21 cellular contexts compared by ENCODE assay signal in the genomic region with DNA sequence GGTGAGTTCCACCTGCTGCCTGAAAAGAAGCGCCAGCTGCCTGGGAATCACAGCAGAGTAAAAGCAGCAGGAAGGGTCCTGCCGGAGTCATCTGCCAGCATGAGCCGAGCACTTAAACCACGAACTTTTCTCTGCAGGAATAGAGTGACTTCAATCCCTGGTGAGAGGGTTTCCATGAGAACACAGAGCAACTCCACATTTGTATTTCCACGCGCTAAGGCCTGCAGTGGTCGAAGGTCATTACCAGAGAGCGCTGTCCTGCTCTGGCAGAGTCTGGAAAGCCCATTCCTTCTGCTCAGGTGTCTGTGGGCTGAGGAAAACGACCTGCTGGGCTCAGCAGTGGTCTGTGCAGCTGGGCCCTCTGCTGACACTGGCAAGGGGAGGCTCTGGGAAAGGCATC. TPM values are rescaled to one million over a fixed set of nuclear protein-coding genes. Genes with fewer than 3 reads are reported as not detected.
A peak's percentile ranks its signal among the peaks of the same experiment; 100 is the strongest.
DNase-seq lines count a peak whose midpoint lies in the region; ATAC-seq, FAIRE-seq and TF ChIP-seq lines count a peak whose summit lies in the region.
"Had no signal": no experiment of that assay in that cellular context is flagged by ENCODE, and none has a peak within 500 bp of the region (broad histone marks: within the 10 kb centered on the region; RNA-seq: fewer than 3 reads in every experiment).

No MANE protein-coding gene starts in this region.

- TF ChIP-seq CTCF in HepG2 (CRISPR knock-in tag; IDR thresholded peaks at IDR 0.05): no peak
- TF ChIP-seq CTCF in right lobe of liver (IDR thresholded peaks at IDR 0.05): no peak
- no peak for TF ChIP-seq CTCF in spleen (IDR thresholded peaks at IDR 0.05 in 8 of 11, conservative IDR thresholded peaks at IDR 0.05 in 3 of 11)

- H3K4me1 ChIP-seq in HepG2 (ENCODE audit: insufficient read depth, low read length): peaks cover 20% of the 10 kb centered on the region
- no peaks in the 10 kb centered on the region for H3K4me1 ChIP-seq in right lobe of liver
- H3K4me1 ChIP-seq in spleen: peaks cover 0 to 2% (median 0%) of the 10 kb centered on the region in 6 donors
- H3K4me1 ChIP-seq: BE2C had no signal

- no peak overlapping the region for H3K27ac ChIP-seq in HepG2 (ENCODE audit: extremely low read length, insufficient read depth, low read length)
- no peak overlapping the region for H3K27ac ChIP-seq in right lobe of liver
- H3K27ac ChIP-seq in spleen: no peak overlapping the region

- no peaks in the 10 kb centered on the region for H4K20me1 ChIP-seq in HepG2 (ENCODE audit: insufficient read depth, low read length)

- TF ChIP-seq RAD21 in HepG2 (CRISPR knock-in tag; IDR thresholded peaks at IDR 0.05): no peak

- no peak overlapping the region for H3K4me2 ChIP-seq in HepG2 (ENCODE audit: low read depth, low read length)

- FAIRE-seq in HepG2 (lab: Jason Lieb, UNC): peak; percentile 23
- FAIRE-seq: A204.1, GM12878 had no signal

- POLR2A ChIA-PET in HepG2 (lab: Yijun Ruan, JAX): no interaction called here

- CTCF ChIA-PET in HepG2 (lab: Yijun Ruan, JAX; ENCODE audit: low intra/inter-chr PET ratio, low total read pairs): no interaction called here

- H3K36me3 Mint-ChIP-seq in immature natural killer cell: peaks cover 0 to 18% (median 14%) of the 10 kb centered on the region in 3 donors

- no peak for TF ChIP-seq POLR2A in HepG2 (IDR thresholded peaks at IDR 0.05; ENCODE audit: insufficient read depth in 1 of 2, low read depth in 2 of 2, low read length in 2 of 2)
- no peak for TF ChIP-seq POLR2A in right lobe of liver (IDR thresholded peaks at IDR 0.05)
- TF ChIP-seq POLR2A in spleen (IDR thresholded peaks at IDR 0.05): no peak

- H3K4me3 ChIP-seq in HepG2 (replicated peaks in 1 of 3; ENCODE audit: insufficient read depth in 1 of 3, low read depth in 2 of 3, low read length in 3 of 3) (no peak overlapping the region), right lobe of liver (no peak overlapping the region), spleen (no peak overlapping the region)
- H3K4me3 ChIP-seq: GM12878 had no signal

- intact Hi-C loops in HepG2 (cut with micrococcal nuclease; ENCODE audit: unreplicated experiment) (no loop called here), right lobe of liver (cut with DNase I) (no loop called here), spleen (cut with DNase I; ENCODE audit: low total_unique reads) (no loop called here)

- H3K9me3 ChIP-seq in HepG2 (ENCODE audit: low read length) (no peaks in the 10 kb centered on the region), right lobe of liver (no peaks in the 10 kb centered on the region), spleen (no peaks in the 10 kb centered on the region)
- H3K9me3 ChIP-seq: BE2C had no signal

- H3K9ac ChIP-seq in HepG2 (ENCODE audit: insufficient read depth, low read depth, low read length): 0 out of 2 replicates have a peak overlapping the region, but pooled peaks have one; percentile 4

- H3K27me3 ChIP-seq in HepG2 (ENCODE audit: control insufficient read depth in 1 of 2, insufficient read depth in 2 of 2, low read length in 2 of 2): no peaks in the 10 kb centered on the region
- no peaks in the 10 kb centered on the region for H3K27me3 ChIP-seq in right lobe of liver
- H3K27me3 ChIP-seq in spleen (replicated peaks in 1 of 7): no peaks in the 10 kb centered on the region
- H3K27me3 ChIP-seq: BE2C had no signal

- H2AFZ ChIP-seq in HepG2 (ENCODE audit: low read length): no peak overlapping the region

- ATAC-seq in HepG2 (peak; percentile 56), right lobe of liver (no peak), HG03571 (IDR thresholded peaks at IDR 0.05; ENCODE audit: unreplicated experiment) (no peak)
- ATAC-seq: GM12878, HCT116 had no signal

- H3K4me1 Mint-ChIP-seq in immature natural killer cell: no peaks in the 10 kb centered on the region

- H3K79me2 ChIP-seq in HepG2 (ENCODE audit: insufficient read depth, low read length): peaks cover 2% of the 10 kb centered on the region

- H3K4me3 Mint-ChIP-seq in immature natural killer cell: no peak overlapping the region
- H3K4me3 Mint-ChIP-seq: CD8-positive, alpha-beta memory T cell had no signal

- no peaks in the 10 kb centered on the region for H3K27me3 Mint-ChIP-seq in immature natural killer cell (ENCODE audit: low read depth in 3 of 3)
- H3K27me3 Mint-ChIP-seq: CD4-positive, CD25-positive, alpha-beta regulatory T cell; CD8-positive, alpha-beta memory T cell had no signal

- H3K36me3 ChIP-seq in HepG2 (replicated peaks in 1 of 2; ENCODE audit: control insufficient read depth in 1 of 2, insufficient read depth in 2 of 2, low read length in 2 of 2) (peaks cover 8 to 13% of the 10 kb centered on the region in 2 experiments; a peak in 4 of 5 replicates), right lobe of liver (no peaks in the 10 kb centered on the region), spleen (peaks cover 0 to 42% (median 4%) of the 10 kb centered on the region in 6 donors)

- H3K27ac Mint-ChIP-seq in immature natural killer cell: no peak overlapping the region

- in situ Hi-C loops in HepG2 (cut with HindIII; ENCODE audit: extremely low pct_ligation_motif_present, low pct_unique_long_range_greater_than_20kb): no loop called here

- DNase-seq in HepG2 (ENCODE audit: low spot score) (no peak), right lobe of liver (no peak), left kidney (ENCODE audit: low read depth, low spot score) (peak; percentile 3), spleen (peak; percentile 46), immature natural killer cell (no peak)
- DNase-seq: ACHN; BE2C; C1 segment of cervical spinal cord; CD4-positive, CD25-positive, alpha-beta regulatory T cell; CD8-positive, alpha-beta memory T cell; COR-L47; DMS 273 treated with DMSO at 0.1 percent for 48 hours; DMS53; DND-41; EL; GOT3; H7 had no signal

- no peak for TF ChIP-seq EP300 in HepG2 (IDR thresholded peaks at IDR 0.05; ENCODE audit: low read depth in 2 of 2, low read length in 2 of 2)
- TF ChIP-seq EP300 in HepG2 (CRISPR knock-in tag; IDR thresholded peaks at IDR 0.05; ENCODE audit: borderline replicate concordance): no peak

- WGBS in HepG2 (ENCODE audit: low lambda C conversion rate): 87% methylated on average over 9 of the region's 9 CpGs
- WGBS in right lobe of liver (ENCODE audit: insufficient coverage, low coverage, low lambda C conversion rate, missing lambda C conversion rate): 85% methylated on average over 5 of the region's 9 CpGs
- WGBS in spleen, 5 donors: 87 to 94% (median 92%) methylated on average over 7 to 9 of the region's 9 CpGs

- no peaks in the 10 kb centered on the region for H3K9me3 Mint-ChIP-seq in immature natural killer cell
- H3K9me3 Mint-ChIP-seq: CD8-positive, alpha-beta memory T cell had no signal

- BruUV-seq in HepG2 (replicated peaks; lab: Mats Ljungman, UMichigan): no TSS peak

RNA-seq across cellular contexts. Expression of gene PASK, which starts 6.7 kb away (rescaled TPM):
- 16.0 and 17.0 TPM in 2 replicates for total RNA-seq in HepG2 (2016; rRNA removed; fragmentation: Illumina TruSeq; extraction: Trizol)
- 18.0 and 28.0 TPM in 2 replicates for total RNA-seq in HepG2 (2016; cell fraction: cytosol; rRNA removed; fragmentation: Illumina TruSeq; extraction: Trizol; ENCODE audit: low read depth)
- 14.4 and 17.9 TPM in 2 replicates for total RNA-seq in HepG2 (2016; cell fraction: insoluble cytoplasmic fraction; rRNA removed; fragmentation: Illumina TruSeq; extraction: Trizol)
- total RNA-seq in HepG2 (2016; cell fraction: membrane; rRNA removed; fragmentation: Illumina TruSeq; extraction: Trizol): 5.9 and 7.8 TPM in 2 replicates
- total RNA-seq in HepG2 (2016; cell fraction: nucleus; rRNA removed; fragmentation: Illumina TruSeq; extraction: Trizol): 22.6 and 27.5 TPM in 2 replicates
- 6.9 and 7.1 TPM in 2 replicates for polyA plus RNA-seq in HepG2 (2011; rRNA removed)
- polyA plus RNA-seq in HepG2 (2011; cell fraction: cytosol; rRNA removed): 2.1 and 4.1 TPM in 2 replicates
- polyA plus RNA-seq in HepG2 (2011; cell fraction: nucleus; rRNA removed): 36.3 and 40.3 TPM in 2 replicates
- 6.8 and 9.6 TPM in 2 replicates for polyA plus RNA-seq in HepG2 (2012)
- 0.79 and 1.0 TPM in 2 replicates for polyA plus RNA-seq in HepG2 (2016; cell fraction: cytosol; fragmentation: Illumina TruSeq; extraction: Trizol; ENCODE audit: low read depth)
- 9.2 and 11.1 TPM in 2 replicates for polyA plus RNA-seq in HepG2 (2016; cell fraction: insoluble cytoplasmic fraction; fragmentation: Illumina TruSeq; extraction: Trizol; ENCODE audit: low read depth)
- 1.7 and 2.3 TPM in 2 replicates for polyA plus RNA-seq in HepG2 (2016; cell fraction: membrane; fragmentation: Illumina TruSeq; extraction: Trizol; ENCODE audit: low read depth)
- polyA plus RNA-seq in HepG2 (2016; cell fraction: nucleus; fragmentation: Illumina TruSeq; extraction: Trizol; ENCODE audit: insufficient read depth, low read depth): 79.4 and 83.7 TPM in 2 replicates
- 28.2 and 32.5 TPM in 2 replicates for polyA minus RNA-seq in HepG2 (2011; rRNA and poly(A)+ RNA removed; ENCODE audit: low replicate concordance)
- 3.7 and 15.6 TPM in 2 replicates for polyA minus RNA-seq in HepG2 (2011; cell fraction: cytosol; rRNA and poly(A)+ RNA removed)
- 10.7 and 14.4 TPM in 2 replicates for polyA minus RNA-seq in HepG2 (2011; cell fraction: nucleus; rRNA and poly(A)+ RNA removed)
- total RNA-seq in right lobe of liver: 1 to 10 TPM; 2.0 to 4.2 (median 3.4) TPM
- 10 to 100 TPM; 10.4 to 35.6 (median 20.8) TPM for total RNA-seq in spleen
- 10 to 100 TPM in 2 of 3 donors, 1 to 10 TPM in 1; 8.0 to 11.8 (median 10.6) TPM for polyA plus RNA-seq in spleen
- 1 to 10 TPM; 2.1 to 5.5 (median 4.9) TPM for polyA plus RNA-seq in immature natural killer cell

RNA-seq across cellular contexts. Expression of gene PPP1R7, which starts 7.7 kb away (rescaled TPM):
- total RNA-seq in HepG2 (2016; rRNA removed; fragmentation: Illumina TruSeq; extraction: Trizol): 67.9 and 77.2 TPM in 2 replicates
- total RNA-seq in HepG2 (2016; cell fraction: cytosol; rRNA removed; fragmentation: Illumina TruSeq; extraction: Trizol; ENCODE audit: low read depth): 27.7 and 40.5 TPM in 2 replicates
- 78.8 and 81.3 TPM in 2 replicates for total RNA-seq in HepG2 (2016; cell fraction: insoluble cytoplasmic fraction; rRNA removed; fragmentation: Illumina TruSeq; extraction: Trizol)
- 33.9 and 34.7 TPM in 2 replicates for total RNA-seq in HepG2 (2016; cell fraction: membrane; rRNA removed; fragmentation: Illumina TruSeq; extraction: Trizol)
- 31.6 and 35.8 TPM in 2 replicates for total RNA-seq in HepG2 (2016; cell fraction: nucleus; rRNA removed; fragmentation: Illumina TruSeq; extraction: Trizol)
- polyA plus RNA-seq in HepG2 (2011; rRNA removed): 27.4 and 33.3 TPM in 2 replicates
- 19.4 and 25.1 TPM in 2 replicates for polyA plus RNA-seq in HepG2 (2011; cell fraction: cytosol; rRNA removed)
- 14.7 and 16.8 TPM in 2 replicates for polyA plus RNA-seq in HepG2 (2011; cell fraction: nucleus; rRNA removed)
- polyA plus RNA-seq in HepG2 (2012): 43.0 and 56.8 TPM in 2 replicates
- 29.9 and 37.7 TPM in 2 replicates for polyA plus RNA-seq in HepG2 (2016; cell fraction: cytosol; fragmentation: Illumina TruSeq; extraction: Trizol; ENCODE audit: low read depth)
- 99.4 and 106 TPM in 2 replicates for polyA plus RNA-seq in HepG2 (2016; cell fraction: insoluble cytoplasmic fraction; fragmentation: Illumina TruSeq; extraction: Trizol; ENCODE audit: low read depth)
- 34.4 and 34.7 TPM in 2 replicates for polyA plus RNA-seq in HepG2 (2016; cell fraction: membrane; fragmentation: Illumina TruSeq; extraction: Trizol; ENCODE audit: low read depth)
- 52.8 and 60.1 TPM in 2 replicates for polyA plus RNA-seq in HepG2 (2016; cell fraction: nucleus; fragmentation: Illumina TruSeq; extraction: Trizol; ENCODE audit: insufficient read depth, low read depth)
- 22.5 and 25.7 TPM in 2 replicates for polyA minus RNA-seq in HepG2 (2011; rRNA and poly(A)+ RNA removed; ENCODE audit: low replicate concordance)
- polyA minus RNA-seq in HepG2 (2011; cell fraction: cytosol; rRNA and poly(A)+ RNA removed): 18.4 and 24.7 TPM in 2 replicates
- 24.0 and 27.0 TPM in 2 replicates for polyA minus RNA-seq in HepG2 (2011; cell fraction: nucleus; rRNA and poly(A)+ RNA removed)
- 10 to 100 TPM; 27.8 to 35.7 (median 29.5) TPM for total RNA-seq in right lobe of liver
- 10 to 100 TPM; 36.1 to 89.3 (median 49.8) TPM for total RNA-seq in spleen
- 10 to 100 TPM; 37.3 to 56.5 (median 47.9) TPM for polyA plus RNA-seq in spleen
- polyA plus RNA-seq in immature natural killer cell: 100 to 1,000 TPM; 108 to 138 (median 132) TPM

RNA-seq across cellular contexts. Expression of gene MTERF4, which starts 40.5 kb away (rescaled TPM):
- total RNA-seq in HepG2 (2016; rRNA removed; fragmentation: Illumina TruSeq; extraction: Trizol) (59.8 and 61.5 TPM in 2 replicates), right lobe of liver (10 to 100 TPM; 12.1 to 26.3 (median 17.0) TPM), spleen (10 to 100 TPM; 38.4 to 74.0 (median 51.1) TPM)
- total RNA-seq in HepG2 (2016; cell fraction: cytosol; rRNA removed; fragmentation: Illumina TruSeq; extraction: Trizol; ENCODE audit: low read depth): 20.2 and 20.4 TPM in 2 replicates
- total RNA-seq in HepG2 (2016; cell fraction: insoluble cytoplasmic fraction; rRNA removed; fragmentation: Illumina TruSeq; extraction: Trizol): 57.2 and 63.4 TPM in 2 replicates
- 27.2 and 28.3 TPM in 2 replicates for total RNA-seq in HepG2 (2016; cell fraction: membrane; rRNA removed; fragmentation: Illumina TruSeq; extraction: Trizol)
- 47.3 and 61.7 TPM in 2 replicates for total RNA-seq in HepG2 (2016; cell fraction: nucleus; rRNA removed; fragmentation: Illumina TruSeq; extraction: Trizol)
- polyA plus RNA-seq in HepG2 (2011; rRNA removed) (37.1 and 50.5 TPM in 2 replicates), spleen (10 to 100 TPM; 28.4 to 33.7 (median 30.6) TPM), immature natural killer cell (10 to 100 TPM; 27.8 to 35.8 (median 30.9) TPM)
- polyA plus RNA-seq in HepG2 (2011; cell fraction: cytosol; rRNA removed): 29.8 and 33.1 TPM in 2 replicates
- 71.5 and 77.4 TPM in 2 replicates for polyA plus RNA-seq in HepG2 (2011; cell fraction: nucleus; rRNA removed)
- 27.8 and 38.2 TPM in 2 replicates for polyA plus RNA-seq in HepG2 (2012)
- 18.2 and 22.9 TPM in 2 replicates for polyA plus RNA-seq in HepG2 (2016; cell fraction: cytosol; fragmentation: Illumina TruSeq; extraction: Trizol; ENCODE audit: low read depth)
- polyA plus RNA-seq in HepG2 (2016; cell fraction: insoluble cytoplasmic fraction; fragmentation: Illumina TruSeq; extraction: Trizol; ENCODE audit: low read depth): 67.1 and 69.1 TPM in 2 replicates
- polyA plus RNA-seq in HepG2 (2016; cell fraction: membrane; fragmentation: Illumina TruSeq; extraction: Trizol; ENCODE audit: low read depth): 20.0 and 22.3 TPM in 2 replicates
- polyA plus RNA-seq in HepG2 (2016; cell fraction: nucleus; fragmentation: Illumina TruSeq; extraction: Trizol; ENCODE audit: insufficient read depth, low read depth): 82.3 and 82.6 TPM in 2 replicates
- polyA minus RNA-seq in HepG2 (2011; rRNA and poly(A)+ RNA removed; ENCODE audit: low replicate concordance): 31.6 and 46.9 TPM in 2 replicates
- polyA minus RNA-seq in HepG2 (2011; cell fraction: cytosol; rRNA and poly(A)+ RNA removed): 15.7 and 20.7 TPM in 2 replicates
- 76.1 and 79.6 TPM in 2 replicates for polyA minus RNA-seq in HepG2 (2011; cell fraction: nucleus; rRNA and poly(A)+ RNA removed)

RNA-seq across cellular contexts. Expression of gene ANO7, which starts 45.9 kb away (rescaled TPM):
- total RNA-seq in HepG2 (2016; rRNA removed; fragmentation: Illumina TruSeq; extraction: Trizol) (3.7 and 4.9 TPM in 2 replicates), right lobe of liver (1 to 10 TPM in 3 of 6 experiments, under 1 TPM in 3; 0.61 to 2.4 (median 0.97) TPM), spleen (1 to 10 TPM; 1.5 to 3.5 (median 3.0) TPM)
- 1.7 and 1.9 TPM in 2 replicates for total RNA-seq in HepG2 (2016; cell fraction: cytosol; rRNA removed; fragmentation: Illumina TruSeq; extraction: Trizol; ENCODE audit: low read depth)
- total RNA-seq in HepG2 (2016; cell fraction: insoluble cytoplasmic fraction; rRNA removed; fragmentation: Illumina TruSeq; extraction: Trizol): 2.9 and 5.5 TPM in 2 replicates
- 3.2 and 4.1 TPM in 2 replicates for total RNA-seq in HepG2 (2016; cell fraction: membrane; rRNA removed; fragmentation: Illumina TruSeq; extraction: Trizol)
- total RNA-seq in HepG2 (2016; cell fraction: nucleus; rRNA removed; fragmentation: Illumina TruSeq; extraction: Trizol): 4.7 and 5.1 TPM in 2 replicates
- polyA plus RNA-seq in HepG2 (2011; rRNA removed) (4.1 and 4.9 TPM in 2 replicates), spleen (1 to 10 TPM in 1 of 3 donors, under 1 TPM in 2; 0.46 to 1.3 (median 0.56) TPM), immature natural killer cell (under 1 TPM in 1 of 3 donors, not detected in 2; 0.40 TPM)
- 2.9 and 3.9 TPM in 2 replicates for polyA plus RNA-seq in HepG2 (2011; cell fraction: cytosol; rRNA removed)
- 29.8 and 33.6 TPM in 2 replicates for polyA plus RNA-seq in HepG2 (2011; cell fraction: nucleus; rRNA removed)
- 8.8 and 10.8 TPM in 2 replicates for polyA plus RNA-seq in HepG2 (2012)
- polyA plus RNA-seq in HepG2 (2016; cell fraction: cytosol; fragmentation: Illumina TruSeq; extraction: Trizol; ENCODE audit: low read depth): 3.3 and 3.8 TPM in 2 replicates
- polyA plus RNA-seq in HepG2 (2016; cell fraction: insoluble cytoplasmic fraction; fragmentation: Illumina TruSeq; extraction: Trizol; ENCODE audit: low read depth): 7.5 and 11.5 TPM in 2 replicates
- 7.5 and 8.6 TPM in 2 replicates for polyA plus RNA-seq in HepG2 (2016; cell fraction: membrane; fragmentation: Illumina TruSeq; extraction: Trizol; ENCODE audit: low read depth)
- 14.9 and 15.8 TPM in 2 replicates for polyA plus RNA-seq in HepG2 (2016; cell fraction: nucleus; fragmentation: Illumina TruSeq; extraction: Trizol; ENCODE audit: insufficient read depth, low read depth)
- polyA minus RNA-seq in HepG2 (2011; rRNA and poly(A)+ RNA removed; ENCODE audit: low replicate concordance): 1.1 and 16.7 TPM in 2 replicates
- polyA minus RNA-seq in HepG2 (2011; cell fraction: cytosol; rRNA and poly(A)+ RNA removed): 5.1 and 8.4 TPM in 2 replicates
- 13.8 and 18.4 TPM in 2 replicates for polyA minus RNA-seq in HepG2 (2011; cell fraction: nucleus; rRNA and poly(A)+ RNA removed)
- polyA plus RNA-seq: CD4-positive, CD25-positive, alpha-beta regulatory T cell; CD8-positive, alpha-beta memory T cell had no signal

Comparison
In these comparisons a context has a peak if more than half of its experiments do, and no peak if none do; other contexts are left out.
1. DNase-seq: peak in left kidney (single experiment) and spleen (single experiment); none in HepG2 (single experiment), right lobe of liver (0 of 3) and immature natural killer cell (0 of 3).